ENCODE assay signal across 8 cellular contexts in genomic region chr6:28280595-28281287, GRCh38. TPM values are rescaled to one million over a fixed set of nuclear protein-coding genes. Genes with fewer than 3 reads are reported as not detected.
DNase-seq lines count a peak whose midpoint lies in the region; ATAC-seq and TF ChIP-seq lines count a peak whose summit lies in the region.

No MANE protein-coding gene starts in this region.

- peaks cover 23% of the 10 kb centered on the region for H3K36me3 Mint-ChIP-seq in memory B cell

- peak overlapping the region in 7 of 12 donors; percentile 29 to 76 (median 68) for H3K27ac ChIP-seq in heart left ventricle
- no peak overlapping the region for H3K27ac ChIP-seq in upper lobe of right lung

- no peak for TF ChIP-seq POLR2A in heart left ventricle (IDR thresholded peaks at IDR 0.05)

- no peak overlapping the region for H3K27ac Mint-ChIP-seq in memory B cell

- intact Hi-C loops in heart left ventricle (cut with DNase I), result loop anchor here in 6 of 10 donors (5.0 to 10.0 kb wide), 6 partner anchors 53 to 77 kb away; partner anchors contain the start of genes ZSCAN31 (in 3 of the 6) and ZSCAN9 (in 1 of the 6)
- intact Hi-C loops in cardiac septum (cut with DNase I), result loop anchor here (2.0 kb wide), 1 partner anchor 70 kb away; no protein-coding TSS in a partner anchor
- intact Hi-C loops in upper lobe of right lung (cut with DNase I), result no loop called here

- peaks cover 5% of the 10 kb centered on the region for H3K9me3 Mint-ChIP-seq in memory B cell

- H3K4me3 Mint-ChIP-seq in memory B cell, result peak overlapping the region; percentile 79

- no peak for ATAC-seq in heart left ventricle
- no peak for ATAC-seq in memory B cell (ENCODE audit: low read depth)
- no peak for ATAC-seq in upper lobe of right lung
- no peak for ATAC-seq in GM18861 (IDR thresholded peaks at IDR 0.05; ENCODE audit: unreplicated experiment)

- TF ChIP-seq CTCF in heart left ventricle (IDR thresholded peaks at IDR 0.05) (no peak), astrocyte of the spinal cord (IDR thresholded peaks at IDR 0.05; ENCODE audit: low read depth, low read length) (no peak), upper lobe of right lung (IDR thresholded peaks at IDR 0.05) (no peak)

- peaks cover 0 to 18% (median 7%) of the 10 kb centered on the region in 12 donors for H3K4me1 ChIP-seq in heart left ventricle
- H3K4me1 ChIP-seq in upper lobe of right lung, result peaks cover 5% of the 10 kb centered on the region

- DNase-seq in heart left ventricle (no peak), cardiac septum (ENCODE audit: low spot score) (no peak), astrocyte of the spinal cord (ENCODE audit: low read depth, low spot score) (no peak), memory B cell (ENCODE audit: low spot score in 2 of 2) (no peak), upper lobe of right lung (no peak), mesenteric fat pad (ENCODE audit: low spot score) (no peak), NCI-H526 treated with DMSO at 0.1 percent for 48 hours (lab: John Stamatoyannopoulos, UW) (no peak)

- H3K27me3 ChIP-seq in heart left ventricle (no peaks in the 10 kb centered on the region), upper lobe of right lung (no peaks in the 10 kb centered on the region)

- peaks cover 12% of the 10 kb centered on the region for H3K27me3 Mint-ChIP-seq in memory B cell

- H3K9me3 ChIP-seq in heart left ventricle (peaks cover 0 to 11% (median 0%) of the 10 kb centered on the region in 12 donors), upper lobe of right lung (no peaks in the 10 kb centered on the region)

- in situ Hi-C loops in astrocyte of the spinal cord (cut with HindIII; ENCODE audit: low sequenced_read_pairs), result no loop called here

- H3K4me3 ChIP-seq in heart left ventricle (peak overlapping the region; percentile 59 to 88 (median 74)), astrocyte of the spinal cord (ENCODE audit: low read depth, low read length) (peak overlapping the region; percentile 66), upper lobe of right lung (peak overlapping the region; percentile 69)

- peaks cover 6% of the 10 kb centered on the region for H3K4me1 Mint-ChIP-seq in memory B cell

- H3K36me3 ChIP-seq in heart left ventricle, result peaks cover 0 to 45% (median 30%) of the 10 kb centered on the region in 9 donors
- peaks cover 19% of the 10 kb centered on the region for H3K36me3 ChIP-seq in upper lobe of right lung

- 50 to 55% (median 53%) methylated on average over 3 of the region's 3 CpGs for WGBS in heart left ventricle, 4 donors

RNA-seq across cellular contexts. Expression of gene PGBD1, which starts 0.6 kb away (rescaled TPM):
- 1 to 10 TPM; 2.5 to 3.8 (median 2.9) TPM for total RNA-seq in heart left ventricle
- polyA plus RNA-seq in heart left ventricle, result 1 to 10 TPM; 1.7 to 4.6 TPM
- total RNA-seq in cardiac septum, result 3.8 TPM
- total RNA-seq in upper lobe of right lung, result 3.1 TPM
- 4.0 TPM for total RNA-seq in mesenteric fat pad

RNA-seq across cellular contexts. Expression of gene ZSCAN26, which starts 13.8 kb away (rescaled TPM):
- total RNA-seq in heart left ventricle, result 10 to 100 TPM in 8 of 9 donors, 1 to 10 TPM in 1; 9.8 to 16.4 (median 12.2) TPM
- 1 to 10 TPM; 8.1 to 8.3 TPM for polyA plus RNA-seq in heart left ventricle
- 13.4 TPM for total RNA-seq in cardiac septum
- 11.3 TPM for total RNA-seq in upper lobe of right lung
- 5.9 TPM for total RNA-seq in mesenteric fat pad

RNA-seq across cellular contexts. Expression of gene NKAPL, which starts 21.6 kb away (rescaled TPM):
- 1 to 10 TPM; 3.3 to 8.4 (median 5.2) TPM for total RNA-seq in heart left ventricle
- 1 to 10 TPM; 5.8 to 7.2 TPM for polyA plus RNA-seq in heart left ventricle
- total RNA-seq in cardiac septum, result 6.6 TPM
- total RNA-seq in upper lobe of right lung, result 0.87 TPM
- total RNA-seq in mesenteric fat pad, result 3.1 TPM

RNA-seq across cellular contexts. Expression of gene ZKSCAN4, which starts 28.7 kb away (rescaled TPM):
- total RNA-seq in heart left ventricle (1 to 10 TPM; 2.1 to 5.0 (median 2.5) TPM), cardiac septum (2.4 TPM), upper lobe of right lung (4.5 TPM), mesenteric fat pad (2.7 TPM)
- 1 to 10 TPM; 1.5 to 2.2 TPM for polyA plus RNA-seq in heart left ventricle

RNA-seq across cellular contexts. Expression of gene ZSCAN31, which starts 55.2 kb away (rescaled TPM):
- total RNA-seq in heart left ventricle, result 10 to 100 TPM in 5 of 9 donors, 1 to 10 TPM in 4; 7.5 to 22.0 (median 10.7) TPM
- polyA plus RNA-seq in heart left ventricle, result 1 to 10 TPM; 3.3 to 5.4 TPM
- total RNA-seq in cardiac septum, result 7.1 TPM
- total RNA-seq in upper lobe of right lung, result 28.5 TPM
- 5.8 TPM for total RNA-seq in mesenteric fat pad
